9 cellular contexts compared by ENCODE assay signal in genomic region chr11:12813371-12814225, GRCh38.
DNase-seq lines count a peak whose midpoint lies in the region; ATAC-seq lines count a peak whose summit lies in the region.
"Had no signal": no experiment of that assay in that cellular context is flagged by ENCODE, and none has a peak within 500 bp of the region (broad histone marks: within the 10 kb centered on the region; RNA-seq: fewer than 3 reads in every experiment).

No MANE protein-coding gene starts in this region.

- no peak overlapping the region for H3K4me3 Mint-ChIP-seq in effector memory CD8-positive, alpha-beta T cell

- H3K27ac Mint-ChIP-seq in effector memory CD8-positive, alpha-beta T cell, result no peak overlapping the region

- H3K36me3 Mint-ChIP-seq in effector memory CD8-positive, alpha-beta T cell (ENCODE audit: insufficient read depth), result peaks cover 4% of the 10 kb centered on the region

- no peaks in the 10 kb centered on the region for H3K36me3 ChIP-seq in urinary bladder (ENCODE audit: insufficient read depth)

- H3K4me1 ChIP-seq in urinary bladder (ENCODE audit: insufficient read depth), result no peaks in the 10 kb centered on the region

- DNase-seq in NCI-H82 (lab: John Stamatoyannopoulos, UW) (peak; percentile 7), NCI-H82 treated with DMSO at 0.1 percent for 48 hours (lab: John Stamatoyannopoulos, UW; ENCODE audit: unreplicated experiment) (no peak), mucosa of gallbladder (ENCODE audit: low spot score) (peak; percentile 54)
- no peak for DNase-seq in effector memory CD8-positive, alpha-beta T cell
- DNase-seq: NCI-H146 had no signal

- peaks cover 0 to 4% of the 10 kb centered on the region in 2 donors for H3K4me1 Mint-ChIP-seq in effector memory CD8-positive, alpha-beta T cell (ENCODE audit: low read depth in 2 of 2)

- H3K27ac ChIP-seq in urinary bladder (ENCODE audit: low read depth), result peak overlapping the region; percentile 77

- no peak overlapping the region for H3K4me3 ChIP-seq in urinary bladder (ENCODE audit: low read depth, low read length)

- 29% methylated on average over 9 of the region's 9 CpGs for WGBS in urinary bladder

- H3K27me3 Mint-ChIP-seq in effector memory CD8-positive, alpha-beta T cell, result peaks cover 58 to 88% of the 10 kb centered on the region in 2 donors

- no peaks in the 10 kb centered on the region for H3K9me3 Mint-ChIP-seq in effector memory CD8-positive, alpha-beta T cell

- ATAC-seq in esophagus mucosa (peak; percentile 75), HG03039 (IDR thresholded peaks at IDR 0.05; ENCODE audit: unreplicated experiment) (no peak), HG03280 (IDR thresholded peaks at IDR 0.05; ENCODE audit: unreplicated experiment) (no peak)
- no peak for ATAC-seq in effector memory CD8-positive, alpha-beta T cell (replicated peaks)

Comparison
In these comparisons a context has a peak if more than half of its experiments do, and no peak if none do; other contexts are left out.
1. DNase-seq: peak in NCI-H82 (single experiment) and mucosa of gallbladder (single experiment); none in NCI-H82 treated with DMSO at 0.1 percent for 48 hours (single experiment) and effector memory CD8-positive, alpha-beta T cell (0 of 3).